2 cellular contexts compared by ENCODE assay signal in the genomic region with DNA sequence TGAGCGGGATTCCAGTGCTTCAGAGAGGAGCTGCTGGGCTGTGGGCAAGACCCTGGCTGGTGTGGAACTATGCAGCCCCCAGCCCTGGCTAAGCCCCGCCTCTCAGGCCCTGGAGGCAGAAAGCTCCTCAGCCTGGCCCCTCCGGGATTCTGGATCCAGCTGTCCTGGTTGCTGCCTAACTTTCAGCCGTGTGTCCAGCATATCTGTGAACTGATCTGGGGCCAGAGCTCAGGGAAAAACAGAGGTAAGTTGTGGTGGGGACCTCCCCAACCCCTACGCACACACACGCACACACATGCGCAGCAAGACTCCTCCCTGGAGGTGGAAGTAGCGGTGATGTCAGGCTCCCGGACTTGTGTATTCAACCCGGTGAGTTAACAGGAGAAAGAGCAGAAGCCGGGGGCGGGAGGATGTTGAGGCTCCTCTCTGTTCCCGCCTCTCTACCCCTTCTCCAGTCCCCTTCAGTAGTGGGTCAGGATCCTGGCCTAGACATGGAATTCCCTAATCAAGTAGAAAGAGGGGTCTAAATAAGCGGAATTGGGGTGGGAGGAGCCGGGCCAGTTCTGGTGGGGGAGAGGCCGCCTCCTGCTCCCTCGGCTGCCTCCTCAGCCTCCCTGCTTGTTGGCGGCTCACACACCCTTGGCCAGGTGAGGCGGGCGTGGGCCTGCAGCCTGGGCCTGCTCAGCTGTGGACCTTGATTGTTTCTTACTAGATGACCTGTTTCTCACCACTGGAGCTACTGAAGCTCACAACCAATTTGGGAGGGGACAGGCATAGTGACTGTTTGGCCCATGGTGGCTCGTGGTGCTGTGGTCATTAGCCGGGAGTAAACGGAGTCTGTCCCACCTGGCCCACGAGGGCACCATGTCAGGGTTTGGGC.
TF ChIP-seq lines count a peak whose summit lies in the region.

No MANE protein-coding gene starts in this region.

TF ChIP-seq in HepG2, 621 proteins besides CTCF, POLR2A, EP300 and RAD21:
- no peak for TF ChIP-seq GTF3A (CRISPR knock-in tag; conservative IDR thresholded peaks at IDR 0.05)
- no peak for TF ChIP-seq ZSCAN12 (CRISPR knock-in tag; IDR thresholded peaks at IDR 0.05)
- TF ChIP-seq TRIM24 (CRISPR knock-in tag; IDR thresholded peaks at IDR 0.05), result no peak
- TF ChIP-seq TARDBP (CRISPR knock-in tag; IDR thresholded peaks at IDR 0.05), result no peak
- TF ChIP-seq, protein P1, sequence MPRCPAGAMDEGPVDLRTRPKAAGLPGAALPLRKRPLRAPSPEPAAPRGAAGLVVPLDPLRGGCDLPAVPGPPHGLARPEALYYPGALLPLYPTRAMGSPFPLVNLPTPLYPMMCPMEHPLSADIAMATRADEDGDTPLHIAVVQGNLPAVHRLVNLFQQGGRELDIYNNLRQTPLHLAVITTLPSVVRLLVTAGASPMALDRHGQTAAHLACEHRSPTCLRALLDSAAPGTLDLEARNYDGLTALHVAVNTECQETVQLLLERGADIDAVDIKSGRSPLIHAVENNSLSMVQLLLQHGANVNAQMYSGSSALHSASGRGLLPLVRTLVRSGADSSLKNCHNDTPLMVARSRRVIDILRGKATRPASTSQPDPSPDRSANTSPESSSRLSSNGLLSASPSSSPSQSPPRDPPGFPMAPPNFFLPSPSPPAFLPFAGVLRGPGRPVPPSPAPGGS (CRISPR knock-in tag; IDR thresholded peaks at IDR 0.05), result no peak
- TF ChIP-seq ZNF747 (CRISPR knock-in tag; IDR thresholded peaks at IDR 0.05; ENCODE audit: borderline replicate concordance), result no peak

TF ChIP-seq in WTC11, 78 proteins besides CTCF, POLR2A, EP300 and RAD21:
- TF ChIP-seq, protein P2, sequence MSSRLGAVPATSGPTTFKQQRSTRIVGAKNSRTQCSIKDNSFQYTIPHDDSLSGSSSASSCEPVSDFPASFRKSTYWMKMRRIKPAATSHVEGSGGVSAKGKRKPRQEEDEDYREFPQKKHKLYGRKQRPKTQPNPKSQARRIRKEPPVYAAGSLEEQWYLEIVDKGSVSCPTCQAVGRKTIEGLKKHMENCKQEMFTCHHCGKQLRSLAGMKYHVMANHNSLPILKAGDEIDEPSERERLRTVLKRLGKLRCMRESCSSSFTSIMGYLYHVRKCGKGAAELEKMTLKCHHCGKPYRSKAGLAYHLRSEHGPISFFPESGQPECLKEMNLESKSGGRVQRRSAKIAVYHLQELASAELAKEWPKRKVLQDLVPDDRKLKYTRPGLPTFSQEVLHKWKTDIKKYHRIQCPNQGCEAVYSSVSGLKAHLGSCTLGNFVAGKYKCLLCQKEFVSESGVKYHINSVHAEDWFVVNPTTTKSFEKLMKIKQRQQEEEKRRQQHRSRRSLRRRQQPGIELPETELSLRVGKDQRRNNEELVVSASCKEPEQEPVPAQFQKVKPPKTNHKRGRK (CRISPR knock-in tag; IDR thresholded peaks at IDR 0.05; ENCODE audit: borderline replicate concordance), result no peak
- TF ChIP-seq, protein P3, sequence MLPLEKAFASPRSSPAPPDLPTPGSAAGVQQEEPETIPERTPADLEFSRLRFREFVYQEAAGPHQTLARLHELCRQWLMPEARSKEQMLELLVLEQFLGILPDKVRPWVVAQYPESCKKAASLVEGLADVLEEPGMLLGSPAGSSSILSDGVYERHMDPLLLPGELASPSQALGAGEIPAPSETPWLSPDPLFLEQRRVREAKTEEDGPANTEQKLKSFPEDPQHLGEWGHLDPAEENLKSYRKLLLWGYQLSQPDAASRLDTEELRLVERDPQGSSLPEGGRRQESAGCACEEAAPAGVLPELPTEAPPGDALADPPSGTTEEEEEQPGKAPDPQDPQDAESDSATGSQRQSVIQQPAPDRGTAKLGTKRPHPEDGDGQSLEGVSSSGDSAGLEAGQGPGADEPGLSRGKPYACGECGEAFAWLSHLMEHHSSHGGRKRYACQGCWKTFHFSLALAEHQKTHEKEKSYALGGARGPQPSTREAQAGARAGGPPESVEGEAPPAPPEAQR (CRISPR knock-in tag; IDR thresholded peaks at IDR 0.05), result no peak
- TF ChIP-seq, protein P4, sequence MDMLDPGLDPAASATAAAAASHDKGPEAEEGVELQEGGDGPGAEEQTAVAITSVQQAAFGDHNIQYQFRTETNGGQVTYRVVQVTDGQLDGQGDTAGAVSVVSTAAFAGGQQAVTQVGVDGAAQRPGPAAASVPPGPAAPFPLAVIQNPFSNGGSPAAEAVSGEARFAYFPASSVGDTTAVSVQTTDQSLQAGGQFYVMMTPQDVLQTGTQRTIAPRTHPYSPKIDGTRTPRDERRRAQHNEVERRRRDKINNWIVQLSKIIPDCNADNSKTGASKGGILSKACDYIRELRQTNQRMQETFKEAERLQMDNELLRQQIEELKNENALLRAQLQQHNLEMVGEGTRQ (CRISPR knock-in tag; IDR thresholded peaks at IDR 0.05), result no peak
- no peak for TF ChIP-seq CBFB (CRISPR knock-in tag; IDR thresholded peaks at IDR 0.05; ENCODE audit: low read depth)
- TF ChIP-seq, protein P5, sequence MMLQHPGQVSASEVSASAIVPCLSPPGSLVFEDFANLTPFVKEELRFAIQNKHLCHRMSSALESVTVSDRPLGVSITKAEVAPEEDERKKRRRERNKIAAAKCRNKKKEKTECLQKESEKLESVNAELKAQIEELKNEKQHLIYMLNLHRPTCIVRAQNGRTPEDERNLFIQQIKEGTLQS (CRISPR knock-in tag; conservative IDR thresholded peaks at IDR 0.05), result no peak
- TF ChIP-seq, protein P6, sequence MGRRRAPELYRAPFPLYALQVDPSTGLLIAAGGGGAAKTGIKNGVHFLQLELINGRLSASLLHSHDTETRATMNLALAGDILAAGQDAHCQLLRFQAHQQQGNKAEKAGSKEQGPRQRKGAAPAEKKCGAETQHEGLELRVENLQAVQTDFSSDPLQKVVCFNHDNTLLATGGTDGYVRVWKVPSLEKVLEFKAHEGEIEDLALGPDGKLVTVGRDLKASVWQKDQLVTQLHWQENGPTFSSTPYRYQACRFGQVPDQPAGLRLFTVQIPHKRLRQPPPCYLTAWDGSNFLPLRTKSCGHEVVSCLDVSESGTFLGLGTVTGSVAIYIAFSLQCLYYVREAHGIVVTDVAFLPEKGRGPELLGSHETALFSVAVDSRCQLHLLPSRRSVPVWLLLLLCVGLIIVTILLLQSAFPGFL (CRISPR knock-in tag; IDR thresholded peaks at IDR 0.05; ENCODE audit: borderline replicate concordance), result no peak
- TF ChIP-seq CREM (CRISPR knock-in tag; IDR thresholded peaks at IDR 0.05), result no peak
- TF ChIP-seq TP53 (CRISPR knock-in tag; IDR thresholded peaks at IDR 0.05), result no peak
- TF ChIP-seq NFYB (CRISPR knock-in tag; conservative IDR thresholded peaks at IDR 0.05; ENCODE audit: low read depth), result no peak
